Comparison of ENCODE assay signal across 20 cellular contexts in genomic region chr12:80142640-80143039, GRCh38. TPM values are rescaled to one million over a fixed set of nuclear protein-coding genes. Genes with fewer than 3 reads are reported as not detected.
"Had no signal": no experiment of that assay in that cellular context is flagged by ENCODE, and none has a peak within 500 bp of the region (broad histone marks: within the 10 kb centered on the region; RNA-seq: fewer than 3 reads in every experiment).

No MANE protein-coding gene starts in this region.

- H3K27me3 ChIP-seq: colonic mucosa, esophagus muscularis mucosa, gastrocnemius medialis, pancreas, right atrium auricular region, spleen, transverse colon had no signal

- H3K9me3 Mint-ChIP-seq: activated CD4-positive, alpha-beta T cell treated with anti-CD3 and anti-CD28 coated beads, Interleukin-2, amount 10 ng/mL, durations not matched to agents 7 days and 5 days; activated naive CD8-positive, alpha-beta T cell treated with anti-CD3 and anti-CD28 coated beads, Interleukin-2, amount 10 ng/mL, durations not matched to agents 7 days and 5 days had no signal

- H3K4me3 Mint-ChIP-seq: activated CD4-positive, alpha-beta T cell treated with anti-CD3 and anti-CD28 coated beads, Interleukin-2, amount 10 ng/mL, durations not matched to agents 7 days and 5 days; activated CD8-positive, alpha-beta memory T cell treated with anti-CD3 and anti-CD28 coated beads, Interleukin-2, amount 10 ng/mL, durations not matched to agents 7 days and 5 days; activated naive CD8-positive, alpha-beta T cell treated with anti-CD3 and anti-CD28 coated beads, Interleukin-2, amount 10 ng/mL, durations not matched to agents 7 days and 5 days; nephron progenitor cell had no signal

- H3K36me3 ChIP-seq: colonic mucosa, esophagus muscularis mucosa, gastrocnemius medialis, left ventricle myocardium inferior, pancreas, right atrium auricular region, spleen, transverse colon had no signal

- H3K4me1 ChIP-seq: colonic mucosa, gastrocnemius medialis, left ventricle myocardium inferior, pancreas, psoas muscle, right atrium auricular region, spleen, transverse colon had no signal

- H3K4me1 Mint-ChIP-seq: activated CD4-positive, alpha-beta T cell treated with anti-CD3 and anti-CD28 coated beads, Interleukin-2, amount 10 ng/mL, durations not matched to agents 7 days and 5 days; activated CD8-positive, alpha-beta memory T cell treated with anti-CD3 and anti-CD28 coated beads, Interleukin-2, amount 10 ng/mL, durations not matched to agents 7 days and 5 days; activated naive CD8-positive, alpha-beta T cell treated with anti-CD3 and anti-CD28 coated beads, Interleukin-2, amount 10 ng/mL, durations not matched to agents 7 days and 5 days; nephron progenitor cell had no signal

- H3K4me3 ChIP-seq: colonic mucosa, esophagus muscularis mucosa, gastrocnemius medialis, left ventricle myocardium inferior, pancreas, psoas muscle, right atrium auricular region, spleen, transverse colon had no signal

- H3K27ac ChIP-seq: colonic mucosa, esophagus muscularis mucosa, gastrocnemius medialis, left ventricle myocardium inferior, pancreas, psoas muscle, right atrium auricular region, spleen, transverse colon had no signal

- H3K9me3 ChIP-seq: colonic mucosa, esophagus muscularis mucosa, gastrocnemius medialis, left ventricle myocardium inferior, pancreas, psoas muscle, right atrium auricular region, spleen, transverse colon had no signal

- H3K27ac Mint-ChIP-seq: activated CD4-positive, alpha-beta T cell treated with anti-CD3 and anti-CD28 coated beads, Interleukin-2, amount 10 ng/mL, durations not matched to agents 7 days and 5 days; activated CD8-positive, alpha-beta memory T cell treated with anti-CD3 and anti-CD28 coated beads, Interleukin-2, amount 10 ng/mL, durations not matched to agents 7 days and 5 days; activated naive CD8-positive, alpha-beta T cell treated with anti-CD3 and anti-CD28 coated beads, Interleukin-2, amount 10 ng/mL, durations not matched to agents 7 days and 5 days; nephron progenitor cell had no signal

- DNase-seq: activated CD4-positive, alpha-beta T cell treated with anti-CD3 and anti-CD28 coated beads, Interleukin-2, amount 10 ng/mL, durations not matched to agents 7 days and 5 days; activated CD8-positive, alpha-beta memory T cell treated with anti-CD3 and anti-CD28 coated beads, Interleukin-2, amount 10 ng/mL, durations not matched to agents 7 days and 5 days; activated naive CD8-positive, alpha-beta T cell treated with anti-CD3 and anti-CD28 coated beads, Interleukin-2, amount 10 ng/mL, durations not matched to agents 7 days and 5 days; activated T-cell treated with anti-CD3 and anti-CD28 coated beads for 4 hours; amygdala; colonic mucosa; gastrocnemius medialis; head of caudate nucleus; hypothalamus; left ventricle myocardium inferior; nephron progenitor cell; pancreas; psoas muscle; spleen; stimulated activated CD4-positive, alpha-beta T cell treated with anti-CD3 and anti-CD28 coated beads, Interleukin-4, amount 100 ng/mL, for 4 hours; transverse colon had no signal

- ATAC-seq: activated CD8-positive, alpha-beta memory T cell treated with anti-CD3 and anti-CD28 coated beads, Interleukin-2, amount 10 ng/mL, durations not matched to agents 7 days and 5 days; gastrocnemius medialis; pancreas; psoas muscle had no signal

- H3K36me3 Mint-ChIP-seq: activated CD8-positive, alpha-beta memory T cell treated with anti-CD3 and anti-CD28 coated beads, Interleukin-2, amount 10 ng/mL, durations not matched to agents 7 days and 5 days; activated naive CD8-positive, alpha-beta T cell treated with anti-CD3 and anti-CD28 coated beads, Interleukin-2, amount 10 ng/mL, durations not matched to agents 7 days and 5 days had no signal

RNA-seq across cellular contexts. Expression of gene OTOGL, which starts 43.3 kb away (rescaled TPM):
- total RNA-seq: activated CD4-positive, alpha-beta T cell treated with anti-CD3 and anti-CD28 coated beads, Interleukin-2, amount 10 ng/mL, durations not matched to agents 7 days and 5 days; activated CD8-positive, alpha-beta memory T cell treated with anti-CD3 and anti-CD28 coated beads, Interleukin-2, amount 10 ng/mL, durations not matched to agents 7 days and 5 days; activated naive CD8-positive, alpha-beta T cell treated with anti-CD3 and anti-CD28 coated beads, Interleukin-2, amount 10 ng/mL, durations not matched to agents 7 days and 5 days; bronchial epithelial cell; T-helper 2 cell treated with Interferon-gamma antibody and Interleukin-4, amounts not matched to agents 100 ng/mL and 5 ng/mL, for 36 hours had no signal
